In genomic region chr16:87982491-87983415, GRCh38 we compare ENCODE assay signal across 1 cellular context.
TF ChIP-seq lines count a peak whose summit lies in the region.

No MANE protein-coding gene starts in this region.

TF ChIP-seq in HCT116, 20 proteins besides CTCF, POLR2A, EP300 and RAD21 (continued from another document):
- TF ChIP-seq ZBTB33 (IDR thresholded peaks at IDR 0.05; ENCODE audit: extremely low read depth, insufficient replicate concordance, low read length) (no peak), CEBPB (IDR thresholded peaks at IDR 0.05; ENCODE audit: low read depth) (no peak), SRF (IDR thresholded peaks at IDR 0.05; ENCODE audit: low read depth) (no peak), EZH2phosphoT487 (IDR thresholded peaks at IDR 0.05; ENCODE audit: borderline replicate concordance) (no peak), YY1 (IDR thresholded peaks at IDR 0.05; ENCODE audit: extremely low read depth, insufficient replicate concordance, low read depth, low read length) (no peak), ZNF274 (IDR thresholded peaks at IDR 0.05; ENCODE audit: low read depth, low read length) (no peak), ELF1 (IDR thresholded peaks at IDR 0.05; ENCODE audit: borderline replicate concordance, low read depth) (no peak)
